Comparison of ENCODE assay signal across 23 cellular contexts in the genomic region with DNA sequence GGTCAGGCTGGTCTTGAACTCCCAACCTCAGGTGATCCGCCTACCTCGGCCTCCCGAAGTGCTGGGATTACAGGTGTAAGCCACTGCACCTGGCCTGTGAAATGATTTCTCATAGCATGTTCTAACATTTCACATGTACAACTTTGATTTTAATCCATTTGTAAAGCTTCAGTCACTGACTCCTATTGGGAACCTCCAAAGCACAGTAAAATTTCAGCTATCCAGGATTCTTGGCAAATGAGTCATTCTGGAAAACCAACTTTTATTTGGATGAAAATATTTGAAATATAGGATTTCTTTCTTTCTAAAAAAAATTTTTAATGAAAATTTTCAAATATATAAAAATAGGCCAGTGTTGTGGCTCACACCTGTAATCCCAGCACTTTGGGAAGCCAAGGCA. TPM values are rescaled to one million over a fixed set of nuclear protein-coding genes. Genes with fewer than 3 reads are reported as not detected.
"Had no signal": no experiment of that assay in that cellular context is flagged by ENCODE, and none has a peak within 500 bp of the region (broad histone marks: within the 10 kb centered on the region; RNA-seq: fewer than 3 reads in every experiment).

No MANE protein-coding gene starts in this region.

- H3K36me3 ChIP-seq: ascending aorta had no signal

- DNase-seq: activated CD4-positive, alpha-beta T cell treated with anti-CD3 and anti-CD28 coated beads for 48 hours; activated CD4-positive, CD25-positive, alpha-beta regulatory T cell; activated CD8-positive, alpha-beta T cell treated with anti-CD3 and anti-CD28 coated beads, Interleukin-2, amount 10 ng/mL, durations not matched to agents 7 days and 5 days; activated effector memory CD4-positive, alpha-beta T cell treated with Interleukin-2 at 50 U/mL for 16 hours; activated naive CD4-positive, alpha-beta T cell treated with anti-CD3 and anti-CD28 coated beads, Interleukin-2, amount 50 U/mL, for 16 hours; activated T-cell treated with anti-CD3 and anti-CD28 coated beads, Interleukin-2, amount 50 U/mL, for 4 hours; effector CD4-positive, alpha-beta T cell; mesenchymal stem cell; mucosa of descending colon; naive B cell; stimulated activated CD4-positive, alpha-beta T cell treated with anti-CD3 and anti-CD28 coated beads, Interleukin-12 subunit alpha, Interleukin-12 subunit beta, amount 100 ng/mL, for 4 hours; stimulated activated CD4-positive, alpha-beta T cell treated with anti-CD3 and anti-CD28 coated beads, Interleukin-1b, Interleukin-23, amount 100 ng/mL, for 48 hours; stimulated activated naive CD8-positive, alpha-beta T cell treated with anti-CD3 and anti-CD28 coated beads, Interleukin-15, Interleukin-2, amounts not matched to agents 100 U/mL and 50 U/mL, for 24 hours; substantia nigra had no signal

- H3K4me3 ChIP-seq: ascending aorta, hepatocyte, mucosa of descending colon had no signal

- H3K27ac ChIP-seq: ascending aorta, hepatocyte had no signal

- H3K27me3 Mint-ChIP-seq: naive B cell had no signal

- H3K27me3 ChIP-seq: ascending aorta, hepatocyte had no signal

- ATAC-seq: activated CD8-positive, alpha-beta T cell treated with anti-CD3 and anti-CD28 coated beads, Interleukin-2, amount 10 ng/mL, durations not matched to agents 7 days and 5 days; activated T-cell treated with anti-CD3 and anti-CD28 coated beads, Interleukin-2, amount 50 U/mL, for 4 hours; esophagus mucosa; mucosa of descending colon; stimulated activated naive CD8-positive, alpha-beta T cell treated with anti-CD3 and anti-CD28 coated beads, Interleukin-15, Interleukin-2, amounts not matched to agents 100 U/mL and 50 U/mL, for 24 hours had no signal

- H3K27ac Mint-ChIP-seq: activated CD8-positive, alpha-beta T cell treated with anti-CD3 and anti-CD28 coated beads, Interleukin-2, amount 10 ng/mL, durations not matched to agents 7 days and 5 days; progenitor cell of endocrine pancreas had no signal

- H3K4me3 Mint-ChIP-seq: activated CD8-positive, alpha-beta T cell treated with anti-CD3 and anti-CD28 coated beads, Interleukin-2, amount 10 ng/mL, durations not matched to agents 7 days and 5 days; activated T-cell treated with anti-CD3 and anti-CD28 coated beads, Interleukin-2, amount 50 U/mL, for 4 hours; naive B cell; neural crest cell had no signal

- H3K36me3 Mint-ChIP-seq: naive B cell had no signal

- H3K4me1 ChIP-seq: ascending aorta had no signal

- H3K9me3 ChIP-seq: ascending aorta, mucosa of descending colon had no signal

- H3K9me3 Mint-ChIP-seq: activated T-cell treated with anti-CD3 and anti-CD28 coated beads, Interleukin-2, amount 50 U/mL, for 4 hours; naive B cell; neural crest cell had no signal

RNA-seq across cellular contexts. Expression of a gene that starts 2.7 kb away (rescaled TPM):
- total RNA-seq: ascending aorta, esophagus mucosa, hepatocyte, neural crest cell, omental fat pad, progenitor cell of endocrine pancreas had no signal
- polyA plus RNA-seq: hepatocyte, liver had no signal

RNA-seq across cellular contexts. Expression of a gene that starts 16.5 kb away (rescaled TPM):
- total RNA-seq: activated CD8-positive, alpha-beta T cell treated with anti-CD3 and anti-CD28 coated beads, Interleukin-2, amount 10 ng/mL, durations not matched to agents 7 days and 5 days; ascending aorta; esophagus mucosa; glomerular endothelial cell; hepatocyte; liver; neural crest cell; omental fat pad; progenitor cell of endocrine pancreas had no signal
- polyA plus RNA-seq: adipose tissue, hepatocyte, liver had no signal
